ENCODE assay signal across 14 cellular contexts in the genomic region with DNA sequence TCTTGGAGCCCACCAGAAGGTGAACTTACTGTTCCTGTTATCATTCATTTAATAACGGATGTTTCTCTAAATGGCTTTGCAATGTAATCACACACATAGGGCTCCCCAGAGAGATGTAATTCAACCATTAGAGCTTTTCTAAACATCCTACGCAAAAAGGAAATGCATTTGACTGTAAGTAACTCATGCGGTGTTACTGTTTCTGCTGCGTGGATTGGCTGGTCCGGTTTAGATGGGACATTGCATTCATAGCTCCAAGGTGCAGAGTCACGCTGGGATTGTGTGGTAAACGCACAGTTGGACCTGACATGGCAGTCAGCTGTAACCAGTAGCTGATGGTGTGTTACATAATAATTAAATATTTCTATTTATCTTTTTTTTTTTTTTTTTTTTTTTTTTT.
A peak's percentile ranks its signal among the peaks of the same experiment; 100 is the strongest.
DNase-seq lines count a peak whose midpoint lies in the region; TF ChIP-seq lines count a peak whose summit lies in the region.
"Had no signal": no experiment of that assay in that cellular context is flagged by ENCODE, and none has a peak within 500 bp of the region (broad histone marks: within the 10 kb centered on the region; RNA-seq: fewer than 3 reads in every experiment).

No MANE protein-coding gene starts in this region.

- H3K4me1 Mint-ChIP-seq in chondrocyte (ENCODE audit: low read depth) = peaks cover 42% of the 10 kb centered on the region

- no peak for TF ChIP-seq CTCF in chondrocyte (IDR thresholded peaks at IDR 0.05)

- H3K9me3 Mint-ChIP-seq in chondrocyte (ENCODE audit: low read depth) = no peaks in the 10 kb centered on the region
- H3K9me3 Mint-ChIP-seq: CD4-positive, CD25-positive, alpha-beta regulatory T cell; CD8-positive, alpha-beta memory T cell had no signal

- H3K4me3 Mint-ChIP-seq in chondrocyte (ENCODE audit: unreplicated experiment) = no peak overlapping the region
- H3K4me3 Mint-ChIP-seq: CD4-positive, CD25-positive, alpha-beta regulatory T cell; CD8-positive, alpha-beta memory T cell had no signal

- DNase-seq in NCI-H748 (lab: John Stamatoyannopoulos, UW; ENCODE audit: unreplicated experiment) (peak; percentile 32), NCI-H748 treated with DMSO at 0.1 percent for 48 hours (lab: John Stamatoyannopoulos, UW) (no peak), NCI-H2171 (lab: John Stamatoyannopoulos, UW) (peak; percentile 88), left kidney (ENCODE audit: low read depth, low spot score) (peak; percentile 27), chondrocyte (ENCODE audit: low spot score) (no peak)
- DNase-seq in stimulated activated CD4-positive, alpha-beta T cell treated with anti-CD3 and anti-CD28 coated beads, Interleukin-4, amount 100 ng/mL, for 4 hours = no peak
- DNase-seq: ACHN; BE2C; CD4-positive, CD25-positive, alpha-beta regulatory T cell; CD8-positive, alpha-beta memory T cell; COR-L47; DMS 273 treated with DMSO at 0.1 percent for 48 hours; DND-41; GM23248 had no signal

- peaks cover 37% of the 10 kb centered on the region for H3K36me3 Mint-ChIP-seq in chondrocyte (ENCODE audit: low read depth)
- H3K36me3 Mint-ChIP-seq: CD4-positive, CD25-positive, alpha-beta regulatory T cell; CD8-positive, alpha-beta memory T cell had no signal

- H3K27me3 Mint-ChIP-seq in chondrocyte (ENCODE audit: low read depth) = no peaks in the 10 kb centered on the region

- H3K27ac Mint-ChIP-seq in chondrocyte (ENCODE audit: unreplicated experiment) = no peak overlapping the region
- H3K27ac Mint-ChIP-seq: CD4-positive, CD25-positive, alpha-beta regulatory T cell; CD8-positive, alpha-beta memory T cell had no signal

Comparison
In these comparisons a context has a peak if more than half of its experiments do, and no peak if none do; other contexts are left out.
1. DNase-seq: peak in NCI-H748 (single experiment), NCI-H2171 (single experiment) and left kidney (single experiment); none in NCI-H748 treated with DMSO at 0.1 percent for 48 hours (single experiment), chondrocyte (single experiment) and stimulated activated CD4-positive, alpha-beta T cell treated with anti-CD3 and anti-CD28 coated beads, Interleukin-4, amount 100 ng/mL, for 4 hours (0 of 2).